In the genomic region with DNA sequence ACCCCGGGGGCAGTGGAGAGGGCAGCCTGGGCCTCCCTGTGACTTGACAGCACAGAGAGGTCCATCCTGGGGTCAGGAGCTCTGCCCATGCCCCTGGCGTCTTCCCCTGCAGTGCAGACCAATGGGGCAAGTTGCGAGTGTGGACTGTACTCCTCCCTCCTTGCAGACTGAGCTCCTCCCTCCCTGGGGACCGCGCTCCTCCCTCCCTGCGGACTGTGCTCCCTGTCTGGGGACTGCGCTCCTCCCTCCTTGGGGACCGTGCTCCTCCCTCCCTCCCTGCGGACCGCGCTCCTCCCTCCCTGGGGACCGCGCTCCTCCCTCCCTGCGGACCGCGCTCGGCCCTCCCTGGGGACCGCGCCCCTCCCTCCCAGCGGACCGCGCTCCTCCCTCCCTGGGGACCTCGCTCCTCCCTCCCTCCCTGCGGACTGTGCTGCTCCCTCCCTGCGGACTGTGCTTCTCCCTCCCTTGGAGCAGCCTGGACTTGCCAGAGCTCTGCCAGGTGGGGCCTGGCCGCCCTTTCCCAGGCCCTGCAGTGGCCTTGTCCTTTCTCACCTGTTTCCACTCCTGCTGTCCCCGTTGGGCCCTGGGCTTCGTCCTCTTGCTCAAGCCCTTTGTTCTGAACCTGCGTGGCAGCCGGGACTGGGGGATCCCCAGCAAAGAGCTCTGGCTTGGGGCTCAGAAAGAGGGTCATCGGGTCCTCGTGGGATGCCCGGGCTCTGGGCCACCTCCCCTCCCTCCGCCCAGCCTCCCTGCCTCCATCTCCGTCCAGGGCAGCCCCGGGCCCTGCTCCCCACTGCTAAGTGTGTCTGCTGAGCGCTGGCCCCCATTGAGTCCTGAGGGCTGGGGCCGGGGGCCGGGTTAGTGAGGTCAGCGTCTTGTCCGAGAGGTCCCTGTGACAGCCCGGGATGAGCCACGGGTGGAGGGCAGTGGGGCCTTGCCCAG, we compare ENCODE assay signal across 13 cellular contexts. TPM values are rescaled to one million over a fixed set of nuclear protein-coding genes. Genes with fewer than 3 reads are reported as not detected.
DNase-seq lines count a peak whose midpoint lies in the region; ATAC-seq, FAIRE-seq and TF ChIP-seq lines count a peak whose summit lies in the region.
"Had no signal": no experiment of that assay in that cellular context is flagged by ENCODE, and none has a peak within 500 bp of the region (broad histone marks: within the 10 kb centered on the region; RNA-seq: fewer than 3 reads in every experiment).

No MANE protein-coding gene starts in this region.

- H3K23ac ChIP-seq in IMR-90 (ENCODE audit: low read depth, low read length) = no peak overlapping the region

- H4K8ac ChIP-seq in IMR-90 (ENCODE audit: low read depth in 2 of 2, low read length in 2 of 2) = no peak overlapping the region

- intact Hi-C loops in IMR-90 (cut with micrococcal nuclease) = no loop called here
- intact Hi-C loops in GM12878 (cut with micrococcal nuclease; ENCODE audit: unreplicated experiment) = no loop called here

- RAD21 ChIA-PET in GM12878 (lab: Charles Lee; ENCODE audit: unreplicated experiment) = no interaction called here

- no peak overlapping the region for H3K18ac ChIP-seq in IMR-90 (ENCODE audit: low read depth, low read length)

- TF ChIP-seq RAD21 in IMR-90 (IDR thresholded peaks at IDR 0.05; ENCODE audit: low read length) (no peak), GM12878 (IDR thresholded peaks at IDR 0.05; ENCODE audit: insufficient read depth, low read depth, low read length) (no peak)

- BruUV-seq in IMR-90 (replicated peaks; lab: Mats Ljungman, UMichigan) = no TSS peak
- no TSS peak for BruUV-seq in GM12878 (replicated peaks; lab: Mats Ljungman, UMichigan)

- in situ Hi-C loops in IMR-90 (cut with MboI; ENCODE audit: low sequenced_read_pairs) = no loop called here
- in situ Hi-C loops in GM12878 (cut with MboI) = no loop called here

- TF ChIP-seq EP300 in GM12878 (IDR thresholded peaks at IDR 0.05; ENCODE audit: borderline replicate concordance in 1 of 2, control insufficient read depth in 1 of 2, low read depth in 2 of 2, low read length in 2 of 2) = no peak

- TF ChIP-seq CTCF in C4-2B (conservative IDR thresholded peaks at IDR 0.05) (no peak), IMR-90 (conservative IDR thresholded peaks at IDR 0.05; ENCODE audit: low read depth, low read length) (no peak), GM12878 (IDR thresholded peaks at IDR 0.05 in 2 of 3, conservative IDR thresholded peaks at IDR 0.05 in 1 of 3; ENCODE audit: control insufficient read depth in 2 of 3, extremely low read depth in 1 of 3, insufficient read depth in 1 of 3, low read depth in 3 of 3, low read length in 3 of 3) (no peak)

- H3K56ac ChIP-seq in IMR-90 (ENCODE audit: extremely low read depth, insufficient read depth, low read length) = no peak overlapping the region

- no peak overlapping the region for H3K4ac ChIP-seq in IMR-90 (ENCODE audit: low read depth, low read length)

- H2AFZ ChIP-seq in IMR-90 (replicated peaks; ENCODE audit: low read length, poor library complexity) = peak overlapping the region; percentile 32
- no peak overlapping the region for H2AFZ ChIP-seq in GM12878 (ENCODE audit: control insufficient read depth, low read depth, low read length)

- H3K27me3 ChIP-seq in IMR-90 (ENCODE audit: control insufficient read depth, insufficient read depth, low read length) (no peaks in the 10 kb centered on the region), GM12878 (replicated peaks in 1 of 2; ENCODE audit: control insufficient read depth in 2 of 2, insufficient read depth in 2 of 2, low read length in 1 of 2) (no peaks in the 10 kb centered on the region)
- H3K27me3 ChIP-seq: BE2C had no signal

- peaks cover 18% of the 10 kb centered on the region for H3K36me3 ChIP-seq in IMR-90 (ENCODE audit: control insufficient read depth, insufficient read depth, low read length)
- H3K36me3 ChIP-seq in GM12878 (ENCODE audit: control insufficient read depth in 2 of 2, insufficient read depth in 2 of 2, low read length in 1 of 2) = peaks cover 1% of the 10 kb centered on the region in 2 experiments

- no peak overlapping the region for H3K9ac ChIP-seq in IMR-90 (ENCODE audit: low read depth, low read length)
- H3K9ac ChIP-seq in GM12878 (ENCODE audit: control insufficient read depth, insufficient read depth, low read length) = no peak overlapping the region

- POLR2A ChIA-PET in IMR-90 (lab: Charles Lee; ENCODE audit: unreplicated experiment) = no interaction called here
- POLR2A ChIA-PET in GM12878 (lab: Charles Lee) = no interaction called here

- H2AK9ac ChIP-seq in IMR-90 (replicated peaks; ENCODE audit: low read depth, low read length, poor library complexity) = peak overlapping the region; percentile 42

- H3K4me3 ChIP-seq in IMR-90 (ENCODE audit: insufficient read depth, low read depth, low read length) (no peak overlapping the region), GM12878 (no peak overlapping the region)

- H3K79me2 ChIP-seq in GM12878 (ENCODE audit: control insufficient read depth, insufficient read depth, low read length) = no peaks in the 10 kb centered on the region

- H3K9me1 ChIP-seq in IMR-90 (ENCODE audit: insufficient read depth, low read length) = no peaks in the 10 kb centered on the region

- H3K4me1 ChIP-seq in IMR-90 (ENCODE audit: control insufficient read depth, insufficient read depth, low read length) (no peaks in the 10 kb centered on the region), GM12878 (ENCODE audit: control insufficient read depth, insufficient read depth, low read length) (no peaks in the 10 kb centered on the region)

- H3K9me3 ChIP-seq in IMR-90 (ENCODE audit: control insufficient read depth, insufficient read depth, low read length) = no peaks in the 10 kb centered on the region
- H3K9me3 ChIP-seq in GM12878 (replicated peaks; ENCODE audit: control insufficient read depth, insufficient read depth, low read length) = no peaks in the 10 kb centered on the region
- H3K9me3 ChIP-seq: BE2C had no signal

- FAIRE-seq in GM12878 (lab: Jason Lieb, UNC) = no peak

- no peak overlapping the region for H3K4me2 ChIP-seq in IMR-90 (ENCODE audit: low read depth, low read length)
- no peak overlapping the region for H3K4me2 ChIP-seq in GM12878 (ENCODE audit: control insufficient read depth, insufficient read depth)

- no peak overlapping the region for H4K91ac ChIP-seq in IMR-90 (ENCODE audit: insufficient read depth, low read depth, low read length)

- no peak overlapping the region for H2BK120ac ChIP-seq in IMR-90 (ENCODE audit: low read depth, low read length)

- H4K5ac ChIP-seq in IMR-90 (ENCODE audit: low read depth, low read length) = no peak overlapping the region

- DNase-seq in IMR-90 (no peak), GM12878 (ENCODE audit: low read depth, low spot score) (no peak), left kidney (ENCODE audit: low read depth, low spot score) (peak; percentile 62), activated gamma-delta T cell treated with Interleukin-2 at 50 U/mL for 16 hours (no peak), COLO829 (ENCODE audit: low spot score) (no peak)
- DNase-seq: activated naive CD4-positive, alpha-beta T cell treated with Interleukin-2 at 50 U/mL for 16 hours; glutamatergic neuron; NCI-H2081 treated with DMSO at 0.1 percent for 48 hours; stimulated activated CD4-positive, alpha-beta T cell treated with anti-CD3 and anti-CD28 coated beads, Interleukin-15, amount 100 ng/mL, for 24 hours had no signal

- H3K14ac ChIP-seq in IMR-90 (replicated peaks; ENCODE audit: low read depth, low read length) = no peak overlapping the region

- H4K20me1 ChIP-seq in IMR-90 (ENCODE audit: insufficient read depth, low read length) (no peaks in the 10 kb centered on the region), GM12878 (ENCODE audit: control insufficient read depth, insufficient read depth) (no peaks in the 10 kb centered on the region)

- TF ChIP-seq POLR2A in IMR-90 (IDR thresholded peaks at IDR 0.05; ENCODE audit: low read depth, low read length) (no peak), GM12878 (IDR thresholded peaks at IDR 0.05; ENCODE audit: low read depth, low read length) (peak; percentile 40; the same call in 1 of the 2 replicates)

- no peaks in the 10 kb centered on the region for H3K79me1 ChIP-seq in IMR-90 (ENCODE audit: low read depth in 1 of 2, low read length in 2 of 2)

- no peak overlapping the region for H2BK15ac ChIP-seq in IMR-90 (ENCODE audit: low read depth, low read length)

- ATAC-seq in IMR-90 (ENCODE audit: low read depth) (no peak), GM12878 (no peak), HG02623 (IDR thresholded peaks at IDR 0.05; ENCODE audit: unreplicated experiment) (no peak)
- ATAC-seq in activated CD4-positive, CD25-positive, alpha-beta regulatory T cell treated with anti-CD3 and anti-CD28 coated beads, Interleukin-2, amount 50 U/mL, for 24 hours = no peak

- SMC1A ChIA-PET in GM12878 (lab: Charles Lee; ENCODE audit: uncharacterized antibody, unreplicated experiment) = no interaction called here

- 68% methylated on average over 37 of the region's 43 CpGs; no CpG with 5 or more reads in 1 of the 2 experiments for WGBS in IMR-90 (ENCODE audit: extremely low coverage in 2 of 2, insufficient read length in 1 of 2), 2 experiments
- WGBS in GM12878 (ENCODE audit: insufficient coverage, insufficient replicate concordance, low lambda C conversion rate, missing lambda C conversion rate) = 87% methylated on average over 27 of the region's 43 CpGs

- no peak overlapping the region for H2BK5ac ChIP-seq in IMR-90 (ENCODE audit: low read depth, low read length, poor library complexity, severe bottlenecking)

- dilution Hi-C loops in IMR-90 (cut with HindIII; ENCODE audit: low sequenced_read_pairs, unreplicated experiment) = no loop called here

- H2AK5ac ChIP-seq in IMR-90 (ENCODE audit: low read depth, low read length) = no peak overlapping the region

- CTCF ChIA-PET in IMR-90 (lab: Yijun Ruan, JAX) (no interaction called here), GM12878 (lab: Yijun Ruan, JAX) (no interaction called here)

- peak overlapping the region; percentile 72 for H3K27ac ChIP-seq in C4-2B
- H3K27ac ChIP-seq in IMR-90 (ENCODE audit: insufficient read depth, low read length) = no peak overlapping the region
- no peak overlapping the region for H3K27ac ChIP-seq in GM12878 (ENCODE audit: control insufficient read depth, insufficient read depth)

- no peak overlapping the region for H2BK20ac ChIP-seq in IMR-90 (ENCODE audit: low read depth, low read length)

RNA-seq across cellular contexts. Expression of gene GAMT, which starts 6.8 kb away (rescaled TPM):
- total RNA-seq in IMR-90 (2012; rRNA removed) (22.8 and 23.9 TPM in 2 replicates), GM12878 (2014; rRNA removed) (50.1 and 55.2 TPM in 2 replicates), GM12878 (2014; rRNA removed; fragmentation: Illumina TruSeq; extraction: Trizol) (22.5 and 24.9 TPM in 2 replicates), GM12878 (2021) (49.1 and 52.0 TPM in 2 replicates)
- polyA plus RNA-seq in IMR-90 (2012; rRNA removed) (51.8 and 63.6 TPM in 2 replicates), GM12878 (2011; rRNA removed) (4.7 and 13.0 TPM in 2 replicates), GM12878 (2014; fragmentation: Illumina TruSeq; extraction: Trizol) (8.3 and 28.5 TPM in 2 replicates), GM12878 (2014; fragmentation: Nextera tagmentation; extraction: Ambion mirVana) (1 to 10 TPM; 1.6 to 5.6 TPM), GM12878 (2014; rRNA removed) (56.0 and 65.8 TPM in 2 replicates), GM12878 (2016; fragmentation: Nextera tagmentation; extraction: Ambion mirVana) (100 to 1,000 TPM; 122 to 131 TPM)
- polyA plus RNA-seq in IMR-90 (2012; cell fraction: cytosol; rRNA removed) = 37.4 and 106 TPM in 2 replicates
- 22.7 and 61.5 TPM in 2 replicates for polyA plus RNA-seq in IMR-90 (2012; cell fraction: nucleus; rRNA removed; ENCODE audit: low replicate concordance)
- 6.5 and 6.7 TPM in 2 replicates for total RNA-seq in GM12878 (2013; cell fraction: nucleolus; rRNA removed)
- polyA plus RNA-seq in GM12878 (2011; ENCODE audit: low read depth) = 9.2 TPM
- 13.6 and 22.1 TPM in 2 replicates for polyA plus RNA-seq in GM12878 (2011; cell fraction: cytosol; rRNA removed)
- polyA plus RNA-seq in GM12878 (2011; cell fraction: nucleus; rRNA removed) = 11.4 and 12.7 TPM in 2 replicates
- 28.9 and 29.0 TPM in 2 replicates for polyA plus RNA-seq in GM12878 (2012)
- polyA minus RNA-seq in GM12878 (2011; rRNA and poly(A)+ RNA removed) = 4.2 and 10.8 TPM in 2 replicates
- 4.5 and 11.0 TPM in 2 replicates for polyA minus RNA-seq in GM12878 (2011; cell fraction: cytosol; rRNA and poly(A)+ RNA removed)
- polyA minus RNA-seq in GM12878 (2011; cell fraction: nucleus; rRNA and poly(A)+ RNA removed) = 2.1 and 5.4 TPM in 2 replicates

RNA-seq across cellular contexts. Expression of gene NDUFS7, which starts 10.8 kb away (rescaled TPM):
- total RNA-seq in IMR-90 (2012; rRNA removed) = 60.8 and 64.7 TPM in 2 replicates
- polyA plus RNA-seq in IMR-90 (2012; rRNA removed) = 136 and 167 TPM in 2 replicates
- 283 and 387 TPM in 2 replicates for polyA plus RNA-seq in IMR-90 (2012; cell fraction: cytosol; rRNA removed)
- polyA plus RNA-seq in IMR-90 (2012; cell fraction: nucleus; rRNA removed; ENCODE audit: low replicate concordance) = 76.0 and 256 TPM in 2 replicates
- 50.2 and 65.0 TPM in 2 replicates for total RNA-seq in GM12878 (2013; cell fraction: nucleolus; rRNA removed)
- total RNA-seq in GM12878 (2014; rRNA removed) = 107 and 143 TPM in 2 replicates
- total RNA-seq in GM12878 (2014; rRNA removed; fragmentation: Illumina TruSeq; extraction: Trizol) = 18.5 and 24.1 TPM in 2 replicates
- 136 and 143 TPM in 2 replicates for total RNA-seq in GM12878 (2021)
- polyA plus RNA-seq in GM12878 (2011; ENCODE audit: low read depth) = 16.9 TPM
- 12.1 and 43.0 TPM in 2 replicates for polyA plus RNA-seq in GM12878 (2011; rRNA removed)
- 127 and 227 TPM in 2 replicates for polyA plus RNA-seq in GM12878 (2011; cell fraction: cytosol; rRNA removed)
- polyA plus RNA-seq in GM12878 (2011; cell fraction: nucleus; rRNA removed) = 125 and 151 TPM in 2 replicates
- polyA plus RNA-seq in GM12878 (2012) = 64.7 and 88.4 TPM in 2 replicates
- polyA plus RNA-seq in GM12878 (2014; fragmentation: Illumina TruSeq; extraction: Trizol) = 1.5 and 5.1 TPM in 2 replicates
- polyA plus RNA-seq in GM12878 (2014; fragmentation: Nextera tagmentation; extraction: Ambion mirVana) = 10 to 100 TPM; 10.6 to 39.4 TPM
- polyA plus RNA-seq in GM12878 (2014; rRNA removed) = 166 and 177 TPM in 2 replicates
- 100 to 1,000 TPM; 261 to 282 TPM for polyA plus RNA-seq in GM12878 (2016; fragmentation: Nextera tagmentation; extraction: Ambion mirVana)
- polyA minus RNA-seq in GM12878 (2011; rRNA and poly(A)+ RNA removed) = 38.5 and 54.8 TPM in 2 replicates
- 65.2 and 74.7 TPM in 2 replicates for polyA minus RNA-seq in GM12878 (2011; cell fraction: cytosol; rRNA and poly(A)+ RNA removed)
- polyA minus RNA-seq in GM12878 (2011; cell fraction: nucleus; rRNA and poly(A)+ RNA removed) = 16.3 and 29.0 TPM in 2 replicates

RNA-seq across cellular contexts. Expression of gene DAZAP1, which starts 12.9 kb away (rescaled TPM):
- 22.0 and 35.3 TPM in 2 replicates for total RNA-seq in IMR-90 (2012; rRNA removed)
- polyA plus RNA-seq in IMR-90 (2012; rRNA removed) = 62.8 and 63.6 TPM in 2 replicates
- polyA plus RNA-seq in IMR-90 (2012; cell fraction: cytosol; rRNA removed) = 32.2 and 39.6 TPM in 2 replicates
- 127 and 151 TPM in 2 replicates for polyA plus RNA-seq in IMR-90 (2012; cell fraction: nucleus; rRNA removed; ENCODE audit: low replicate concordance)
- total RNA-seq in GM12878 (2013; cell fraction: nucleolus; rRNA removed) = 111 and 128 TPM in 2 replicates
- 122 and 127 TPM in 2 replicates for total RNA-seq in GM12878 (2014; rRNA removed)
- 82.5 and 93.4 TPM in 2 replicates for total RNA-seq in GM12878 (2014; rRNA removed; fragmentation: Illumina TruSeq; extraction: Trizol)
- total RNA-seq in GM12878 (2021) = 223 and 240 TPM in 2 replicates
- polyA plus RNA-seq in GM12878 (2011; ENCODE audit: low read depth) = 23.5 TPM
- 110 and 123 TPM in 2 replicates for polyA plus RNA-seq in GM12878 (2011; rRNA removed)
- 47.6 and 72.8 TPM in 2 replicates for polyA plus RNA-seq in GM12878 (2011; cell fraction: cytosol; rRNA removed)
- polyA plus RNA-seq in GM12878 (2011; cell fraction: nucleus; rRNA removed) = 106 and 159 TPM in 2 replicates
- 71.1 and 77.1 TPM in 2 replicates for polyA plus RNA-seq in GM12878 (2012)
- 69.0 and 91.2 TPM in 2 replicates for polyA plus RNA-seq in GM12878 (2014; fragmentation: Illumina TruSeq; extraction: Trizol)
- 10 to 100 TPM in 1 of 2 experiments, 1 to 10 TPM in 1; 9.9 to 27.7 TPM for polyA plus RNA-seq in GM12878 (2014; fragmentation: Nextera tagmentation; extraction: Ambion mirVana)
- 164 and 194 TPM in 2 replicates for polyA plus RNA-seq in GM12878 (2014; rRNA removed)
- polyA plus RNA-seq in GM12878 (2016; fragmentation: Nextera tagmentation; extraction: Ambion mirVana) = 10 to 100 TPM; 16.9 to 17.9 TPM
- polyA minus RNA-seq in GM12878 (2011; rRNA and poly(A)+ RNA removed) = 27.9 and 29.7 TPM in 2 replicates
- 26.6 and 31.5 TPM in 2 replicates for polyA minus RNA-seq in GM12878 (2011; cell fraction: cytosol; rRNA and poly(A)+ RNA removed)
- 17.4 and 38.3 TPM in 2 replicates for polyA minus RNA-seq in GM12878 (2011; cell fraction: nucleus; rRNA and poly(A)+ RNA removed)

RNA-seq across cellular contexts. Expression of gene RPS15, which starts 43.7 kb away (rescaled TPM):
- total RNA-seq in IMR-90 (2012; rRNA removed) (834 and 1,179 TPM in 2 replicates), GM12878 (2014; rRNA removed) (1,524 and 1,715 TPM in 2 replicates), GM12878 (2014; rRNA removed; fragmentation: Illumina TruSeq; extraction: Trizol) (972 and 1,030 TPM in 2 replicates), GM12878 (2021) (2,219 and 2,315 TPM in 2 replicates)
- polyA plus RNA-seq in IMR-90 (2012; rRNA removed) (1,855 and 2,269 TPM in 2 replicates), GM12878 (2011; rRNA removed) (524 and 1,111 TPM in 2 replicates), GM12878 (2014; fragmentation: Illumina TruSeq; extraction: Trizol) (209 and 786 TPM in 2 replicates), GM12878 (2014; fragmentation: Nextera tagmentation; extraction: Ambion mirVana) (100 to 1,000 TPM; 559 to 717 TPM), GM12878 (2014; rRNA removed) (3,158 and 3,344 TPM in 2 replicates), GM12878 (2016; fragmentation: Nextera tagmentation; extraction: Ambion mirVana) (1,000 to 10,000 TPM; 1,763 to 1,909 TPM)
- polyA plus RNA-seq in IMR-90 (2012; cell fraction: cytosol; rRNA removed) = 15,264 and 18,725 TPM in 2 replicates
- polyA plus RNA-seq in IMR-90 (2012; cell fraction: nucleus; rRNA removed; ENCODE audit: low replicate concordance) = 1,510 and 3,480 TPM in 2 replicates
- total RNA-seq in GM12878 (2013; cell fraction: nucleolus; rRNA removed) = 239 and 289 TPM in 2 replicates
- 7,786 TPM for polyA plus RNA-seq in GM12878 (2011; ENCODE audit: low read depth)
- 3,186 and 3,536 TPM in 2 replicates for polyA plus RNA-seq in GM12878 (2011; cell fraction: cytosol; rRNA removed)
- 1,362 and 1,364 TPM in 2 replicates for polyA plus RNA-seq in GM12878 (2011; cell fraction: nucleus; rRNA removed)
- 3,088 and 3,408 TPM in 2 replicates for polyA plus RNA-seq in GM12878 (2012)
- polyA minus RNA-seq in GM12878 (2011; rRNA and poly(A)+ RNA removed) = 256 and 857 TPM in 2 replicates
- polyA minus RNA-seq in GM12878 (2011; cell fraction: cytosol; rRNA and poly(A)+ RNA removed) = 796 and 851 TPM in 2 replicates
- polyA minus RNA-seq in GM12878 (2011; cell fraction: nucleus; rRNA and poly(A)+ RNA removed) = 184 and 257 TPM in 2 replicates

RNA-seq across cellular contexts. Expression of gene APC2, which starts 55.4 kb away (rescaled TPM):
- total RNA-seq in IMR-90 (2012; rRNA removed) = 0.28 and 0.36 TPM in 2 replicates
- polyA plus RNA-seq in IMR-90 (2012; rRNA removed) = 0.41 and 0.42 TPM in 2 replicates
- 0.17 and 0.55 TPM in 2 replicates for polyA plus RNA-seq in IMR-90 (2012; cell fraction: cytosol; rRNA removed)
- 0.89 and 2.3 TPM in 2 replicates for polyA plus RNA-seq in IMR-90 (2012; cell fraction: nucleus; rRNA removed; ENCODE audit: low replicate concordance)
- total RNA-seq in GM12878 (2013; cell fraction: nucleolus; rRNA removed) = 0.34 and 0.46 TPM in 2 replicates
- total RNA-seq in GM12878 (2014; rRNA removed) = under 0.01 and 0.11 TPM in 2 replicates
- 0.05 TPM in 1 of 2 replicates, not detected in the other for total RNA-seq in GM12878 (2014; rRNA removed; fragmentation: Illumina TruSeq; extraction: Trizol)
- 0.08 and 0.26 TPM in 2 replicates for total RNA-seq in GM12878 (2021)
- 0.31 TPM for polyA plus RNA-seq in GM12878 (2011; ENCODE audit: low read depth)
- polyA plus RNA-seq in GM12878 (2011; rRNA removed) = not detected in 2 replicates
- 0.03 TPM in 1 of 2 replicates, not detected in the other for polyA plus RNA-seq in GM12878 (2011; cell fraction: cytosol; rRNA removed)
- polyA plus RNA-seq in GM12878 (2011; cell fraction: nucleus; rRNA removed) = 0.18 and 0.38 TPM in 2 replicates
- 0.27 and 0.43 TPM in 2 replicates for polyA plus RNA-seq in GM12878 (2012)
- not detected in 2 replicates for polyA plus RNA-seq in GM12878 (2014; fragmentation: Illumina TruSeq; extraction: Trizol)
- under 1 TPM in 1 of 2 experiments, not detected in 1; 0.02 TPM for polyA plus RNA-seq in GM12878 (2014; fragmentation: Nextera tagmentation; extraction: Ambion mirVana)
- polyA plus RNA-seq in GM12878 (2014; rRNA removed) = 0.16 and 0.73 TPM in 2 replicates
- polyA plus RNA-seq in GM12878 (2016; fragmentation: Nextera tagmentation; extraction: Ambion mirVana) = under 1 TPM in 1 of 2 experiments, not detected in 1; 0.04 TPM
- polyA minus RNA-seq in GM12878 (2011; rRNA and poly(A)+ RNA removed) = 0.05 TPM in 1 of 2 replicates, not detected in the other
- not detected in 2 replicates for polyA minus RNA-seq in GM12878 (2011; cell fraction: cytosol; rRNA and poly(A)+ RNA removed)
- polyA minus RNA-seq in GM12878 (2011; cell fraction: nucleus; rRNA and poly(A)+ RNA removed) = 0.12 and 0.38 TPM in 2 replicates
